In genomic region chr3:134642445-134643149, GRCh38 we compare ENCODE assay signal across 15 cellular contexts. TPM values are rescaled to one million over a fixed set of nuclear protein-coding genes. Genes with fewer than 3 reads are reported as not detected.
DNase-seq lines count a peak whose midpoint lies in the region; ATAC-seq and TF ChIP-seq lines count a peak whose summit lies in the region.
"Had no signal": no experiment of that assay in that cellular context is flagged by ENCODE, and none has a peak within 500 bp of the region (broad histone marks: within the 10 kb centered on the region; RNA-seq: fewer than 3 reads in every experiment).

No MANE protein-coding gene starts in this region.

- DNase-seq in activated CD8-positive, alpha-beta memory T cell treated with anti-CD3 and anti-CD28 coated beads for 24 hours = peak; percentile 28
- DNase-seq in activated CD8-positive, alpha-beta memory T cell treated with anti-CD3 and anti-CD28 coated beads, Interleukin-2, amount 10 ng/mL, durations not matched to agents 7 days and 5 days = no peak
- no peak for DNase-seq in WTC11 (ENCODE audit: low spot score)
- peak; percentile 45 for DNase-seq in islet precursor cell
- DNase-seq in osteocyte (ENCODE audit: extremely low spot score, unreplicated experiment) = peak; percentile 46
- no peak for DNase-seq in natural killer cell
- no peak for DNase-seq in NCI-H1105 (lab: John Stamatoyannopoulos, UW)
- DNase-seq: 8988T; AML-193; Caco-2; CD8-positive, alpha-beta memory T cell; DND-41; GDM1 had no signal

- CTCF ChIA-PET in activated CD8-positive, alpha-beta memory T cell treated with anti-CD3 and anti-CD28 coated beads, Interleukin-2, amount 10 ng/mL, durations not matched to agents 7 days and 5 days (lab: Charles Lee) = interaction anchor here (1.8 kb wide), 1 partner anchor 42 kb away, joined by 5 read pairs; no protein-coding TSS in a partner anchor
- CTCF ChIA-PET in WTC11 (lab: Charles Lee) = interaction anchor here (1.0 to 7.1 kb wide), 2 partner anchors 10 to 41 kb away, joined by 3 to 60 read pairs; no protein-coding TSS in a partner anchor

- H3K27me3 Mint-ChIP-seq in activated CD8-positive, alpha-beta memory T cell treated with anti-CD3 and anti-CD28 coated beads, Interleukin-2, amount 10 ng/mL, durations not matched to agents 7 days and 5 days = peaks cover 4% of the 10 kb centered on the region
- H3K27me3 Mint-ChIP-seq in WTC11 (ENCODE audit: low read depth) (peaks cover 48% of the 10 kb centered on the region), osteocyte (ENCODE audit: unreplicated experiment) (peaks cover 5% of the 10 kb centered on the region), natural killer cell (ENCODE audit: low read depth in 2 of 2) (peaks cover 0 to 2% of the 10 kb centered on the region in 2 donors)

- H3K36me3 Mint-ChIP-seq in activated CD8-positive, alpha-beta memory T cell treated with anti-CD3 and anti-CD28 coated beads, Interleukin-2, amount 10 ng/mL, durations not matched to agents 7 days and 5 days = no peaks in the 10 kb centered on the region
- no peaks in the 10 kb centered on the region for H3K36me3 Mint-ChIP-seq in WTC11
- H3K36me3 Mint-ChIP-seq in osteocyte (ENCODE audit: unreplicated experiment) = no peaks in the 10 kb centered on the region
- H3K36me3 Mint-ChIP-seq in natural killer cell = no peaks in the 10 kb centered on the region

- H3K9me3 Mint-ChIP-seq in activated CD8-positive, alpha-beta memory T cell treated with anti-CD3 and anti-CD28 coated beads, Interleukin-2, amount 10 ng/mL, durations not matched to agents 7 days and 5 days (ENCODE audit: low read depth) = no peaks in the 10 kb centered on the region
- H3K9me3 Mint-ChIP-seq in WTC11 = no peaks in the 10 kb centered on the region
- no peaks in the 10 kb centered on the region for H3K9me3 Mint-ChIP-seq in osteocyte (ENCODE audit: unreplicated experiment)
- H3K9me3 Mint-ChIP-seq in natural killer cell = no peaks in the 10 kb centered on the region
- H3K9me3 Mint-ChIP-seq: CD8-positive, alpha-beta memory T cell had no signal

- intact Hi-C loops in natural killer cell (cut with micrococcal nuclease) = no loop called here

- H3K27ac Mint-ChIP-seq in activated CD8-positive, alpha-beta memory T cell treated with anti-CD3 and anti-CD28 coated beads, Interleukin-2, amount 10 ng/mL, durations not matched to agents 7 days and 5 days = no peak overlapping the region
- H3K27ac Mint-ChIP-seq in WTC11 (no peak overlapping the region), osteocyte (ENCODE audit: unreplicated experiment) (no peak overlapping the region), natural killer cell (no peak overlapping the region)

- no peak for ATAC-seq in activated CD8-positive, alpha-beta memory T cell treated with anti-CD3 and anti-CD28 coated beads, Interleukin-2, amount 10 ng/mL, durations not matched to agents 7 days and 5 days
- peak; percentile 25 for ATAC-seq in WTC11
- ATAC-seq in natural killer cell = no peak
- ATAC-seq in GM19035 (IDR thresholded peaks at IDR 0.05; ENCODE audit: unreplicated experiment) = no peak

- POLR2A ChIA-PET in WTC11 (lab: Charles Lee) = no interaction called here

- no peaks in the 10 kb centered on the region for H3K4me1 Mint-ChIP-seq in activated CD8-positive, alpha-beta memory T cell treated with anti-CD3 and anti-CD28 coated beads, Interleukin-2, amount 10 ng/mL, durations not matched to agents 7 days and 5 days
- peaks cover 25% of the 10 kb centered on the region for H3K4me1 Mint-ChIP-seq in WTC11
- H3K4me1 Mint-ChIP-seq in osteocyte (ENCODE audit: unreplicated experiment) = no peaks in the 10 kb centered on the region
- H3K4me1 Mint-ChIP-seq in natural killer cell = no peaks in the 10 kb centered on the region
- H3K4me1 Mint-ChIP-seq: CD8-positive, alpha-beta memory T cell had no signal

- H3K4me3 Mint-ChIP-seq in activated CD8-positive, alpha-beta memory T cell treated with anti-CD3 and anti-CD28 coated beads, Interleukin-2, amount 10 ng/mL, durations not matched to agents 7 days and 5 days = no peak overlapping the region
- H3K4me3 Mint-ChIP-seq in WTC11 = no peak overlapping the region
- no peak overlapping the region for H3K4me3 Mint-ChIP-seq in osteocyte (ENCODE audit: unreplicated experiment)
- no peak overlapping the region for H3K4me3 Mint-ChIP-seq in natural killer cell
- H3K4me3 Mint-ChIP-seq: CD8-positive, alpha-beta memory T cell had no signal

- TF ChIP-seq CTCF in WTC11 (IDR thresholded peaks at IDR 0.05) (no peak), osteocyte (IDR thresholded peaks at IDR 0.05) (no peak), natural killer cell (IDR thresholded peaks at IDR 0.05) (no peak)

TF ChIP-seq in WTC11, 78 proteins besides CTCF, POLR2A, EP300 and RAD21:
- TF ChIP-seq USF2 (CRISPR knock-in tag; IDR thresholded peaks at IDR 0.05) (no peak; the same call in 1 of the 2 replicates), FOXP1 (CRISPR knock-in tag; IDR thresholded peaks at IDR 0.05; ENCODE audit: borderline replicate concordance) (no peak), ZNF281 (CRISPR knock-in tag; IDR thresholded peaks at IDR 0.05) (no peak), USF1 (CRISPR knock-in tag; IDR thresholded peaks at IDR 0.05) (0 out of 2 replicates have a peak, but pooled peaks have one; percentile 19)
TF ChIP-seq in WTC11: peak in this region for 1.

RNA-seq across cellular contexts. Expression of gene KY, which starts 8.2 kb away (rescaled TPM):
- not detected for total RNA-seq in activated CD8-positive, alpha-beta memory T cell treated with anti-CD3 and anti-CD28 coated beads, Interleukin-2, amount 10 ng/mL, durations not matched to agents 7 days and 5 days
- not detected in 3 replicates for total RNA-seq in WTC11 (2021)
- not detected in 2 replicates for total RNA-seq in osteocyte
- total RNA-seq in natural killer cell = under 1 TPM in 1 of 3 donors, not detected in 2; 0.15 TPM
- total RNA-seq: Caco-2; CD8-positive, alpha-beta memory T cell; HT-29 had no signal

Comparison
In these comparisons a context has a peak if more than half of its experiments do, and no peak if none do; other contexts are left out.
1. DNase-seq: peak in activated CD8-positive, alpha-beta memory T cell treated with anti-CD3 and anti-CD28 coated beads for 24 hours (single experiment), islet precursor cell (single experiment) and osteocyte (single experiment); none in activated CD8-positive, alpha-beta memory T cell treated with anti-CD3 and anti-CD28 coated beads, Interleukin-2, amount 10 ng/mL, durations not matched to agents 7 days and 5 days (single experiment), WTC11 (single experiment), natural killer cell (single experiment) and NCI-H1105 (single experiment).